In genomic region chr7:101754432-101755159, GRCh38 we compare ENCODE assay signal across 8 cellular contexts.
A peak's percentile ranks its signal among the peaks of the same experiment; 100 is the strongest.
DNase-seq lines count a peak whose midpoint lies in the region; ATAC-seq and TF ChIP-seq lines count a peak whose summit lies in the region.

No MANE protein-coding gene starts in this region.

- H3K27me3 Mint-ChIP-seq in neural crest cell (ENCODE audit: low read depth) (peaks cover 14% of the 10 kb centered on the region), progenitor cell of endocrine pancreas (peaks cover 12% of the 10 kb centered on the region)

- no CpG with 5 or more reads among the region's 22 CpGs for WGBS in mesendoderm (ENCODE audit: extremely low coverage, insufficient coverage, low lambda C conversion rate)

- no peak for TF ChIP-seq CTCF in OCI-LY1 (IDR thresholded peaks at IDR 0.05; ENCODE audit: low read length)
- TF ChIP-seq CTCF in neural crest cell (conservative IDR thresholded peaks at IDR 0.05) = no peak
- TF ChIP-seq CTCF in progenitor cell of endocrine pancreas (IDR thresholded peaks at IDR 0.05; ENCODE audit: unreplicated experiment) = no peak

- H3K4me3 Mint-ChIP-seq in neural crest cell (peak overlapping the region; percentile 68), progenitor cell of endocrine pancreas (ENCODE audit: low read depth) (no peak overlapping the region)

- H3K56ac ChIP-seq in mesendoderm (ENCODE audit: low read length) = no peak overlapping the region

- H4K5ac ChIP-seq in mesendoderm (ENCODE audit: low read length) = no peak overlapping the region

- H3K4me1 Mint-ChIP-seq in neural crest cell (peaks cover 11% of the 10 kb centered on the region), progenitor cell of endocrine pancreas (ENCODE audit: low read depth) (peaks cover 1% of the 10 kb centered on the region)

- H3K27ac ChIP-seq in OCI-LY1 (ENCODE audit: low read depth, low read length, poor library complexity, severe bottlenecking) (no peak overlapping the region), mesendoderm (ENCODE audit: low read depth, low read length) (no peak overlapping the region)

- H3K79me2 ChIP-seq in OCI-LY1 (ENCODE audit: insufficient read depth, low read length) = no peaks in the 10 kb centered on the region
- no peaks in the 10 kb centered on the region for H3K79me2 ChIP-seq in mesendoderm (ENCODE audit: control insufficient read depth, insufficient read depth, low read length)

- H3F3A ChIP-seq in OCI-LY1 (ENCODE audit: insufficient read depth, low read length) = no peaks in the 10 kb centered on the region

- peak overlapping the region; percentile 50 for H2AFZ ChIP-seq in OCI-LY1 (ENCODE audit: low read length)

- H3K27me3 ChIP-seq in OCI-LY1 (ENCODE audit: insufficient read depth, low read length) (no peaks in the 10 kb centered on the region), mesendoderm (ENCODE audit: insufficient read depth, low read length, poor library complexity) (no peaks in the 10 kb centered on the region)

- H3K36me3 ChIP-seq in OCI-LY1 (ENCODE audit: insufficient read depth, low read length) (no peaks in the 10 kb centered on the region; the same call in 1 of the 2 replicates), mesendoderm (ENCODE audit: control insufficient read depth, insufficient read depth, low read length) (no peaks in the 10 kb centered on the region)

- peak; percentile 33 for DNase-seq in dedifferentiated amniotic fluid mesenchymal stem cell (ENCODE audit: extremely low spot score)
- no peak for DNase-seq in neural crest cell (ENCODE audit: low read depth, low spot score)
- DNase-seq in progenitor cell of endocrine pancreas (ENCODE audit: low spot score, unreplicated experiment) = no peak
- DNase-seq in mesendoderm = no peak
- DNase-seq in middle frontal gyrus (ENCODE audit: extremely low spot score, low spot score) = no peak

- H3K4me2 ChIP-seq in OCI-LY1 (ENCODE audit: low read length) (peak overlapping the region; percentile 69), mesendoderm (ENCODE audit: low read length) (no peak overlapping the region)

- peaks cover 14% of the 10 kb centered on the region for H3K4me1 ChIP-seq in OCI-LY1 (ENCODE audit: insufficient read depth, low read length, severe bottlenecking)
- H3K4me1 ChIP-seq in mesendoderm (ENCODE audit: control insufficient read depth, low read depth, low read length) = no peaks in the 10 kb centered on the region

- H3K27ac Mint-ChIP-seq in neural crest cell (ENCODE audit: unreplicated experiment) (no peak overlapping the region), progenitor cell of endocrine pancreas (no peak overlapping the region)

- H2AK5ac ChIP-seq in mesendoderm (ENCODE audit: low read length) = no peak overlapping the region

- no peak overlapping the region for H2BK15ac ChIP-seq in mesendoderm (replicated peaks; ENCODE audit: low read depth)

- no peaks in the 10 kb centered on the region for H3K9me3 Mint-ChIP-seq in neural crest cell
- no peaks in the 10 kb centered on the region for H3K9me3 Mint-ChIP-seq in progenitor cell of endocrine pancreas (ENCODE audit: low read depth)

- no peak overlapping the region for H3K4ac ChIP-seq in mesendoderm (ENCODE audit: low read depth, low read length)

- H3K36me3 Mint-ChIP-seq in neural crest cell (ENCODE audit: low read depth) = no peaks in the 10 kb centered on the region
- H3K36me3 Mint-ChIP-seq in progenitor cell of endocrine pancreas (ENCODE audit: insufficient read depth) = no peaks in the 10 kb centered on the region

- no peaks in the 10 kb centered on the region for H3K79me1 ChIP-seq in mesendoderm (ENCODE audit: low read length)

- no peaks in the 10 kb centered on the region for H3K9me3 ChIP-seq in OCI-LY1 (ENCODE audit: low read length)

- ATAC-seq in GM18519 (IDR thresholded peaks at IDR 0.05; ENCODE audit: low FRiP score, unreplicated experiment) = no peak

- H2BK120ac ChIP-seq in mesendoderm (ENCODE audit: low read depth, low read length) = no peak overlapping the region

- H3K9ac ChIP-seq in OCI-LY1 (ENCODE audit: low read length) (peak overlapping the region; percentile 51), mesendoderm (ENCODE audit: low read length) (no peak overlapping the region)

- no peak overlapping the region for H2BK5ac ChIP-seq in mesendoderm (ENCODE audit: low read length)

- peak overlapping the region; percentile 52 for H3K4me3 ChIP-seq in GM08714 (ENCODE audit: low read length)
- peak overlapping the region; percentile 56 for H3K4me3 ChIP-seq in OCI-LY1 (ENCODE audit: low read depth, low read length, poor library complexity, severe bottlenecking)
- H3K4me3 ChIP-seq in mesendoderm (ENCODE audit: low read length) = no peak overlapping the region

- H4K8ac ChIP-seq in mesendoderm (ENCODE audit: low read depth, low read length) = no peak overlapping the region

- H3K23ac ChIP-seq in mesendoderm (ENCODE audit: low read length) = no peak overlapping the region

- no peaks in the 10 kb centered on the region for H4K20me1 ChIP-seq in OCI-LY1 (ENCODE audit: insufficient read depth, low read length)

- no peaks in the 10 kb centered on the region for H3K9me2 ChIP-seq in OCI-LY1 (ENCODE audit: low read depth, low read length)

- H3K18ac ChIP-seq in mesendoderm (ENCODE audit: low read length) = no peak overlapping the region
